In genomic region chr16:46386840-46387498, GRCh38 we compare ENCODE assay signal across 8 cellular contexts.
DNase-seq lines count a peak whose midpoint lies in the region; ATAC-seq and TF ChIP-seq lines count a peak whose summit lies in the region.
"Not testable (repeated sequence)": the region's sequence is repeated elsewhere in the genome, so short reads cannot be mapped to it uniquely, and the experiment has no call there.

No MANE protein-coding gene starts in this region.

- H3K9me3 ChIP-seq in CD4-positive, alpha-beta memory T cell (ENCODE audit: control insufficient read depth in 1 of 2, low read length in 2 of 2); IMR-90 (ENCODE audit: control insufficient read depth, insufficient read depth, low read length): not testable (repeated sequence)
- H3K9me3 ChIP-seq in endodermal cell (ENCODE audit: control insufficient read depth, low read length) (peaks cover 29% of the 10 kb centered on the region), lung (ENCODE audit: control insufficient read depth in 2 of 2, insufficient read depth in 1 of 2, low read length in 1 of 2) (peaks cover 0 to 23% of the 10 kb centered on the region in 2 donors)

- not testable (repeated sequence) for H3K4me3 ChIP-seq in CD4-positive, alpha-beta memory T cell (ENCODE audit: low read length in 2 of 2); IMR-90 (ENCODE audit: insufficient read depth, low read depth, low read length); lung
- peak overlapping the region; percentile 3 for H3K4me3 ChIP-seq in endodermal cell (ENCODE audit: low read length)

- not testable (repeated sequence) for H3K4ac ChIP-seq in IMR-90 (ENCODE audit: low read depth, low read length)

- WGBS in IMR-90 (ENCODE audit: extremely low coverage in 2 of 2, insufficient read length in 1 of 2), 2 experiments: 55 to 100% methylated on average over 1 to 23 of the region's 23 CpGs
- 74 to 80% methylated on average over 23 of the region's 23 CpGs for WGBS in endodermal cell (ENCODE audit: insufficient coverage in 1 of 2, insufficient read length in 1 of 2), 2 experiments
- WGBS in lung, 2 donors: 69 to 73% methylated on average over 23 of the region's 23 CpGs

- dilution Hi-C loops in IMR-90 (cut with HindIII; ENCODE audit: low sequenced_read_pairs, unreplicated experiment): not testable (repeated sequence)

- H3K27me3 ChIP-seq in CD4-positive, alpha-beta memory T cell (ENCODE audit: insufficient read depth, low read length); IMR-90 (ENCODE audit: control insufficient read depth, insufficient read depth, low read length); endodermal cell (ENCODE audit: control insufficient read depth, insufficient read depth, low read length, poor library complexity, severe bottlenecking); lung (ENCODE audit: control insufficient read depth, insufficient read depth): not testable (repeated sequence)

- peaks cover 7 to 32% (median 28%) of the 10 kb centered on the region in 8 donors for H3K9me3 Mint-ChIP-seq in CD4-positive, alpha-beta memory T cell
- peaks cover 22% of the 10 kb centered on the region for H3K9me3 Mint-ChIP-seq in endodermal cell

- H3K14ac ChIP-seq in IMR-90 (replicated peaks; ENCODE audit: low read depth, low read length): not testable (repeated sequence)

- peak; percentile 42 to 61 (median 49) for DNase-seq in CD4-positive, alpha-beta memory T cell
- peak; percentile 34 for DNase-seq in IMR-90
- DNase-seq in activated T-cell treated with anti-CD3 and anti-CD28 coated beads for 4 hours: peak; percentile 57
- not testable (repeated sequence) for DNase-seq in endodermal cell
- peak; percentile 84 for DNase-seq in lung (ENCODE audit: low spot score)
- DNase-seq in stimulated activated CD8-positive, alpha-beta memory T cell treated with anti-CD3 and anti-CD28 coated beads, Interleukin-4, amount 100 ng/mL, for 48 hours: peak; percentile 45

- H2AK9ac ChIP-seq in IMR-90 (replicated peaks; ENCODE audit: low read depth, low read length, poor library complexity): not testable (repeated sequence)

- H3K36me3 ChIP-seq in CD4-positive, alpha-beta memory T cell (ENCODE audit: insufficient read depth, low read length); IMR-90 (ENCODE audit: control insufficient read depth, insufficient read depth, low read length); endodermal cell (ENCODE audit: control insufficient read depth, insufficient read depth, low read length); lung (ENCODE audit: control insufficient read depth in 2 of 2, insufficient read depth in 2 of 2, low read length in 2 of 2): not testable (repeated sequence)

- not testable (repeated sequence) for H3K27ac ChIP-seq in CD4-positive, alpha-beta memory T cell (ENCODE audit: low read depth, low read length); IMR-90 (ENCODE audit: insufficient read depth, low read length); endodermal cell (ENCODE audit: low read depth, low read length); lung (ENCODE audit: low read depth in 1 of 2, low read length in 1 of 2)

- not testable (repeated sequence) for TF ChIP-seq RAD21 in IMR-90 (IDR thresholded peaks at IDR 0.05; ENCODE audit: low read length)

- ATAC-seq in GM19463 (IDR thresholded peaks at IDR 0.05; ENCODE audit: unreplicated experiment) (peak; percentile 8), HG02840 (IDR thresholded peaks at IDR 0.05; ENCODE audit: low FRiP score, unreplicated experiment) (peak; percentile 6), lung (ENCODE audit: insufficient read depth, low FRiP score) (peak; percentile 1)
- not testable (repeated sequence) for ATAC-seq in IMR-90 (ENCODE audit: low read depth)

- not testable (repeated sequence) for H3K9me1 ChIP-seq in IMR-90 (ENCODE audit: insufficient read depth, low read length)

- not testable (repeated sequence) for H3K27ac Mint-ChIP-seq in CD4-positive, alpha-beta memory T cell; endodermal cell

- not testable (repeated sequence) for H3K9ac ChIP-seq in IMR-90 (ENCODE audit: low read depth, low read length); endodermal cell (ENCODE audit: extremely low read depth, low read length, poor library complexity, severe bottlenecking)

- not testable (repeated sequence) for H2AFZ ChIP-seq in IMR-90 (replicated peaks; ENCODE audit: low read length, poor library complexity)

- not testable (repeated sequence) for H2BK20ac ChIP-seq in IMR-90 (ENCODE audit: low read depth, low read length)

- H3K4me1 ChIP-seq in CD4-positive, alpha-beta memory T cell (ENCODE audit: insufficient read depth, low read length); IMR-90 (ENCODE audit: control insufficient read depth, insufficient read depth, low read length); endodermal cell (ENCODE audit: control insufficient read depth, insufficient read depth, low read length); lung (ENCODE audit: control insufficient read depth in 2 of 2, insufficient read depth in 2 of 2, low read length in 2 of 2): not testable (repeated sequence)

- not testable (repeated sequence) for H3K56ac ChIP-seq in IMR-90 (ENCODE audit: extremely low read depth, insufficient read depth, low read length)

- CTCF ChIA-PET in CD4-positive, alpha-beta memory T cell (lab: Charles Lee; ENCODE audit: partially characterized antibody); IMR-90 (lab: Yijun Ruan, JAX): not testable (repeated sequence)

- H3K18ac ChIP-seq in IMR-90 (ENCODE audit: low read depth, low read length): not testable (repeated sequence)

- POLR2A ChIA-PET in CD4-positive, alpha-beta memory T cell (lab: Charles Lee; ENCODE audit: partially characterized antibody); IMR-90 (lab: Charles Lee; ENCODE audit: unreplicated experiment): not testable (repeated sequence)

- H3K4me3 Mint-ChIP-seq in CD4-positive, alpha-beta memory T cell; endodermal cell: not testable (repeated sequence)

- not testable (repeated sequence) for H2BK120ac ChIP-seq in IMR-90 (ENCODE audit: low read depth, low read length)

- H3K4me1 Mint-ChIP-seq in CD4-positive, alpha-beta memory T cell; endodermal cell: not testable (repeated sequence)

- TF ChIP-seq CTCF in IMR-90 (conservative IDR thresholded peaks at IDR 0.05; ENCODE audit: low read depth, low read length); endodermal cell (conservative IDR thresholded peaks at IDR 0.05); lung (IDR thresholded peaks at IDR 0.05; ENCODE audit: control extremely low read depth, extremely low read depth): not testable (repeated sequence)

- not testable (repeated sequence) for H2BK5ac ChIP-seq in IMR-90 (ENCODE audit: low read depth, low read length, poor library complexity, severe bottlenecking)

- not testable (repeated sequence) for H3K23ac ChIP-seq in IMR-90 (ENCODE audit: low read depth, low read length)

- not testable (repeated sequence) for H3K4me2 ChIP-seq in IMR-90 (ENCODE audit: low read depth, low read length)

- not testable (repeated sequence) for H3K27me3 Mint-ChIP-seq in CD4-positive, alpha-beta memory T cell; endodermal cell (ENCODE audit: insufficient read depth)

- H4K20me1 ChIP-seq in IMR-90 (ENCODE audit: insufficient read depth, low read length): not testable (repeated sequence)

- in situ Hi-C loops in IMR-90 (cut with MboI; ENCODE audit: low sequenced_read_pairs): not testable (repeated sequence)

- not testable (repeated sequence) for H4K91ac ChIP-seq in IMR-90 (ENCODE audit: insufficient read depth, low read depth, low read length)

- H3K36me3 Mint-ChIP-seq in CD4-positive, alpha-beta memory T cell: peaks cover 10 to 14% of the 10 kb centered on the region in 2 donors
- not testable (repeated sequence) for H3K36me3 Mint-ChIP-seq in endodermal cell (ENCODE audit: low read depth)

- H3K79me1 ChIP-seq in IMR-90 (ENCODE audit: low read depth in 1 of 2, low read length in 2 of 2): not testable (repeated sequence)

- not testable (repeated sequence) for H2BK15ac ChIP-seq in IMR-90 (ENCODE audit: low read depth, low read length)

- not testable (repeated sequence) for BruUV-seq in IMR-90 (replicated peaks; lab: Mats Ljungman, UMichigan)

- not testable (repeated sequence) for TF ChIP-seq POLR2A in IMR-90 (IDR thresholded peaks at IDR 0.05; ENCODE audit: low read depth, low read length)

- H4K5ac ChIP-seq in IMR-90 (ENCODE audit: low read depth, low read length): not testable (repeated sequence)

- not testable (repeated sequence) for H4K8ac ChIP-seq in IMR-90 (ENCODE audit: low read depth in 2 of 2, low read length in 2 of 2)

- intact Hi-C loops in CD4-positive, alpha-beta memory T cell (cut with micrococcal nuclease); IMR-90 (cut with micrococcal nuclease): not testable (repeated sequence)

- not testable (repeated sequence) for H2AK5ac ChIP-seq in IMR-90 (ENCODE audit: low read depth, low read length)
